ENCODE assay signal across 1 cellular context in genomic region chr12:119876761-119877638, GRCh38.
TF ChIP-seq lines count a peak whose summit lies in the region.

CIT (minus strand) TSS chr12:119877320; CDS start chr12:119876168, 1,152 bp downstream.

TF ChIP-seq in K562, 482 proteins besides CTCF, POLR2A, EP300 and RAD21 (continued from another document and continues in another):
- TF ChIP-seq TCF7L2 (IDR thresholded peaks at IDR 0.05; ENCODE audit: low read depth, low read length): no peak
- no peak for TF ChIP-seq PREB (CRISPR knock-in tag; IDR thresholded peaks at IDR 0.05)
- TF ChIP-seq ELF1 (tag; IDR thresholded peaks at IDR 0.05): no peak
- no peak for TF ChIP-seq ELF4 (CRISPR knock-in tag; IDR thresholded peaks at IDR 0.05)
- no peak for TF ChIP-seq CBX8 (IDR thresholded peaks at IDR 0.05; ENCODE audit: borderline replicate concordance, extremely low read depth, low read depth, low read length, poor library complexity, severe bottlenecking)
- TF ChIP-seq ZNF76 (CRISPR knock-in tag; IDR thresholded peaks at IDR 0.05; ENCODE audit: borderline replicate concordance): no peak
- TF ChIP-seq YBX1 (IDR thresholded peaks at IDR 0.05): no peak
- TF ChIP-seq GMEB1 (CRISPR knock-in tag; IDR thresholded peaks at IDR 0.05): peak; percentile 75
- TF ChIP-seq PHF20 (IDR thresholded peaks at IDR 0.05; ENCODE audit: partially characterized antibody): peak; percentile 12
- no peak for TF ChIP-seq ZNF583 (CRISPR knock-in tag; IDR thresholded peaks at IDR 0.05)
- TF ChIP-seq ZNF586 (CRISPR knock-in tag; conservative IDR thresholded peaks at IDR 0.05): no peak
- TF ChIP-seq E2F6 (IDR thresholded peaks at IDR 0.05; ENCODE audit: borderline replicate concordance in 1 of 2, extremely low read depth in 1 of 2, insufficient read depth in 1 of 2, insufficient read length in 1 of 2, low read depth in 1 of 2, low read length in 1 of 2, poor library complexity in 1 of 2, severe bottlenecking in 1 of 2): peak; percentile 37 to 77
- peak; percentile 44; the same call in 1 of the 2 replicates for TF ChIP-seq MAX (CRISPR knock-in tag; IDR thresholded peaks at IDR 0.05)
- TF ChIP-seq ARID4B (CRISPR knock-in tag; IDR thresholded peaks at IDR 0.05): peak; percentile 50; the same call in 1 of the 2 replicates
- peak in 1 of 2 experiments; percentile 71; a peak in 2 of 4 replicates for TF ChIP-seq RCOR1 (IDR thresholded peaks at IDR 0.05; ENCODE audit: borderline replicate concordance in 1 of 2, low read depth in 2 of 2, low read length in 2 of 2)
- no peak for TF ChIP-seq NONO (IDR thresholded peaks at IDR 0.05; ENCODE audit: low read depth in 2 of 2, low read length in 1 of 2)
- TF ChIP-seq POU5F1 (IDR thresholded peaks at IDR 0.05; ENCODE audit: borderline replicate concordance, low read depth, low read length, partially characterized antibody): no peak
- TF ChIP-seq NFIX (CRISPR knock-in tag; IDR thresholded peaks at IDR 0.05; ENCODE audit: low read depth): no peak
- TF ChIP-seq SP1 (CRISPR knock-in tag; IDR thresholded peaks at IDR 0.05): peak; percentile 85
- TF ChIP-seq POLR2G (IDR thresholded peaks at IDR 0.05; ENCODE audit: low read depth, low read length): peak; percentile 90
- no peak for TF ChIP-seq HNRNPK (IDR thresholded peaks at IDR 0.05; ENCODE audit: low read depth, low read length, poor library complexity, severe bottlenecking)
- peak in 1 of 2 experiments; percentile 19; a peak in 1 of 4 replicates for TF ChIP-seq TBL1XR1 (IDR thresholded peaks at IDR 0.05; ENCODE audit: low read length in 2 of 2)
- TF ChIP-seq FOXJ2 (tag; IDR thresholded peaks at IDR 0.05): no peak
- no peak for TF ChIP-seq ZZZ3 (IDR thresholded peaks at IDR 0.05)
- peak in 1 of 2 experiments; percentile 66; a peak in 1 of 4 replicates for TF ChIP-seq SRF (CRISPR knock-in tag; IDR thresholded peaks at IDR 0.05)
- TF ChIP-seq L3MBTL2 (IDR thresholded peaks at IDR 0.05): peak; percentile 83
- no peak for TF ChIP-seq NELFE (IDR thresholded peaks at IDR 0.05; ENCODE audit: insufficient read depth, insufficient read length)
- no peak for TF ChIP-seq SRSF1 (IDR thresholded peaks at IDR 0.05; ENCODE audit: low read depth, low read length)
- TF ChIP-seq TFAM (CRISPR knock-in tag; conservative IDR thresholded peaks at IDR 0.05): no peak
- peak; percentile 52; the same call in 1 of the 2 replicates for TF ChIP-seq FOXP4 (CRISPR knock-in tag; IDR thresholded peaks at IDR 0.05; ENCODE audit: borderline replicate concordance)
- no peak for TF ChIP-seq ZNF318 (IDR thresholded peaks at IDR 0.05; ENCODE audit: borderline replicate concordance in 1 of 2, low read depth in 1 of 2)
- TF ChIP-seq TCF7 (IDR thresholded peaks at IDR 0.05; ENCODE audit: borderline replicate concordance): no peak
- TF ChIP-seq TAF7 (tag; IDR thresholded peaks at IDR 0.05): no peak
- no peak for TF ChIP-seq ZNF384 (IDR thresholded peaks at IDR 0.05; ENCODE audit: low read depth, low read length)
- TF ChIP-seq ZBTB34 (CRISPR knock-in tag; IDR thresholded peaks at IDR 0.05): no peak
- TF ChIP-seq TRIM25 (IDR thresholded peaks at IDR 0.05; ENCODE audit: borderline replicate concordance): no peak
